8 cellular contexts compared by ENCODE assay signal in genomic region chr7:77796960-77797359, GRCh38. TPM values are rescaled to one million over a fixed set of nuclear protein-coding genes. Genes with fewer than 3 reads are reported as not detected.
A peak's percentile ranks its signal among the peaks of the same experiment; 100 is the strongest.
DNase-seq lines count a peak whose midpoint lies in the region; ATAC-seq and TF ChIP-seq lines count a peak whose summit lies in the region.

No MANE protein-coding gene starts in this region.

- intact Hi-C loops in A673 (cut with micrococcal nuclease; ENCODE audit: unreplicated experiment) (loop anchor here (10.0 kb wide), 1 partner anchor 138 kb away; no protein-coding TSS in a partner anchor), MCF 10A (cut with micrococcal nuclease) (loop anchor here (10.0 kb wide), 1 partner anchor 108 kb away; no protein-coding TSS in a partner anchor)

- peak overlapping the region; percentile 96 for H3K4me3 Mint-ChIP-seq in MCF 10A (ENCODE audit: unreplicated experiment)

- H3K27me3 Mint-ChIP-seq in MCF 10A (ENCODE audit: insufficient read depth, unreplicated experiment) = no peaks in the 10 kb centered on the region

- CTCF ChIA-PET in A673 (lab: Charles Lee) = no interaction called here
- CTCF ChIA-PET in HEK293 (lab: Yijun Ruan, JAX) = interaction anchor here (0.9 kb wide), 1 partner anchor 13 kb away, joined by 3 read pairs; no protein-coding TSS in a partner anchor
- CTCF ChIA-PET in MCF 10A (lab: Yijun Ruan, JAX) = interaction anchor here (0.7 to 3.0 kb wide), 5 partner anchors 11 to 145 kb away, joined by 3 to 14 read pairs (median 4); no protein-coding TSS in a partner anchor

- H3K36me3 ChIP-seq in A673 (ENCODE audit: insufficient read depth, low read length, poor library complexity, severe bottlenecking) = peaks cover 4% of the 10 kb centered on the region
- H3K36me3 ChIP-seq in HEK293 (ENCODE audit: control insufficient read depth in 2 of 2, insufficient read depth in 1 of 2, low read length in 2 of 2) = peaks cover 4% of the 10 kb centered on the region in 2 experiments; a peak in 2 of 3 replicates
- peaks cover 4 to 5% of the 10 kb centered on the region in 2 donors for H3K36me3 ChIP-seq in mucosa of rectum (ENCODE audit: control insufficient read depth in 2 of 2, insufficient read depth in 2 of 2, low read length in 2 of 2)

- H3K9me3 ChIP-seq in A673 (ENCODE audit: low read depth, low read length, poor library complexity, severe bottlenecking) (no peaks in the 10 kb centered on the region), HEK293 (ENCODE audit: control insufficient read depth, insufficient read depth, low read depth, low read length) (no peaks in the 10 kb centered on the region), mucosa of rectum (ENCODE audit: control insufficient read depth in 2 of 2, low read length in 2 of 2) (no peaks in the 10 kb centered on the region)

- H3K27ac ChIP-seq in A673 (ENCODE audit: low read depth, low read length, poor library complexity, severe bottlenecking) (no peak overlapping the region), HEK293 (ENCODE audit: extremely low read depth, low read depth, low read length) (no peak overlapping the region), mucosa of rectum (ENCODE audit: low read depth in 2 of 2, low read length in 2 of 2) (peak overlapping the region in 1 of 2 donors; percentile 6)

- DNase-seq in A673 (ENCODE audit: low spot score) (no peak), MCF 10A (ENCODE audit: unreplicated experiment) (peak; percentile 4), GOT3 (lab: John Stamatoyannopoulos, UW) (no peak), DMS 273 treated with DMSO at 0.1 percent for 48 hours (lab: John Stamatoyannopoulos, UW) (no peak), NCI-H187 (lab: John Stamatoyannopoulos, UW) (no peak)

- peaks cover 21% of the 10 kb centered on the region for H3K4me1 Mint-ChIP-seq in MCF 10A (ENCODE audit: insufficient read depth, unreplicated experiment)

- H3K9me3 Mint-ChIP-seq in MCF 10A (ENCODE audit: unreplicated experiment) = no peaks in the 10 kb centered on the region

- TF ChIP-seq CTCF in A673 (conservative IDR thresholded peaks at IDR 0.05; ENCODE audit: low read depth, low read length) = no peak
- no peak for TF ChIP-seq CTCF in HEK293 (tag by site-specific recombination; IDR thresholded peaks at IDR 0.05)
- no peak for TF ChIP-seq CTCF in MCF 10A (IDR thresholded peaks at IDR 0.05; ENCODE audit: unreplicated experiment)

- peak overlapping the region; percentile 94 for H3K27ac Mint-ChIP-seq in MCF 10A (ENCODE audit: low read depth, unreplicated experiment)

- no TSS peak for BruUV-seq in A673 (replicated peaks; lab: Mats Ljungman, UMichigan)
- BruUV-seq in MCF 10A (replicated peaks; lab: Mats Ljungman, UMichigan) = no TSS peak

- POLR2A ChIA-PET in A673 (lab: Charles Lee; ENCODE audit: low non-redundant PET) = no interaction called here
- POLR2A ChIA-PET in HEK293 (lab: Yijun Ruan, JAX) = no interaction called here
- POLR2A ChIA-PET in MCF 10A (lab: Yijun Ruan, JAX) = interaction anchor here (0.6 to 4.4 kb wide), 13 partner anchors 16 to 387 kb away, joined by 3 to 40 read pairs (median 4); partner anchors contain the start of gene RSBN1L

- peak overlapping the region; percentile 84 to 98 for H3K9ac ChIP-seq in mucosa of rectum (ENCODE audit: low read depth in 1 of 2, low read length in 2 of 2)

- H3K36me3 Mint-ChIP-seq in MCF 10A (ENCODE audit: insufficient read depth, unreplicated experiment) = peaks cover 15% of the 10 kb centered on the region

- no peak for ATAC-seq in GM18907 (IDR thresholded peaks at IDR 0.05; ENCODE audit: unreplicated experiment)

- H3K4me1 ChIP-seq in A673 (ENCODE audit: insufficient read depth, low read length, poor library complexity, severe bottlenecking) = peaks cover 13% of the 10 kb centered on the region
- H3K4me1 ChIP-seq in HEK293 (ENCODE audit: control insufficient read depth, insufficient read depth, low read length) = peaks cover 7% of the 10 kb centered on the region
- H3K4me1 ChIP-seq in mucosa of rectum (ENCODE audit: control insufficient read depth in 2 of 2, insufficient read depth in 2 of 2, low read length in 2 of 2) = peaks cover 23 to 32% of the 10 kb centered on the region in 2 donors

- peak overlapping the region; percentile 63 for H3K4me3 ChIP-seq in A673 (ENCODE audit: low read depth, low read length, poor library complexity, severe bottlenecking)
- H3K4me3 ChIP-seq in HEK293 (ENCODE audit: low read depth, low read length) = peak overlapping the region; percentile 91
- H3K4me3 ChIP-seq in mucosa of rectum (ENCODE audit: low read length in 2 of 2) = peak overlapping the region; percentile 91 to 99

- H3K27me3 ChIP-seq in A673 (replicated peaks; ENCODE audit: insufficient read depth, low read depth, low read length, poor library complexity) (no peaks in the 10 kb centered on the region), mucosa of rectum (ENCODE audit: control insufficient read depth in 2 of 2, insufficient read depth in 2 of 2, low read length in 2 of 2) (no peaks in the 10 kb centered on the region)

TF ChIP-seq in HEK293, 187 proteins besides CTCF, POLR2A, EP300 and RAD21 (continues in another document):
- TF ChIP-seq ZNF202 (tag by site-specific recombination; IDR thresholded peaks at IDR 0.05; ENCODE audit: borderline replicate concordance) (no peak), ZSCAN5A (tag by site-specific recombination; IDR thresholded peaks at IDR 0.05) (no peak), ZNF777 (tag by site-specific recombination; IDR thresholded peaks at IDR 0.05; ENCODE audit: borderline replicate concordance) (no peak), ELK4 (IDR thresholded peaks at IDR 0.05; ENCODE audit: borderline replicate concordance, low read depth, low read length) (no peak), ZNF501 (tag by site-specific recombination; IDR thresholded peaks at IDR 0.05) (no peak), ZNF830 (tag by site-specific recombination; IDR thresholded peaks at IDR 0.05; ENCODE audit: low read depth) (no peak), ZBTB26 (tag by site-specific recombination; optimal IDR thresholded peaks at IDR 0.05) (no peak), ZNF146 (tag by site-specific recombination; IDR thresholded peaks at IDR 0.05) (no peak), ZNF571 (tag by site-specific recombination; IDR thresholded peaks at IDR 0.05) (no peak), ZNF692 (tag by site-specific recombination; IDR thresholded peaks at IDR 0.05) (no peak), ZNF19 (tag by site-specific recombination; IDR thresholded peaks at IDR 0.05; ENCODE audit: low read depth) (no peak), ZNF791 (tag by site-specific recombination; IDR thresholded peaks at IDR 0.05) (no peak)

RNA-seq across cellular contexts. Expression of gene TMEM60, which starts 1.3 kb away (rescaled TPM):
- 13.4 and 14.8 TPM in 2 replicates for total RNA-seq in A673 (2021)
- total RNA-seq in MCF 10A (2022) = 7.1 and 11.6 TPM in 2 replicates

RNA-seq across cellular contexts. Expression of gene PHTF2, which starts 1.6 kb away (rescaled TPM):
- 34.4 and 36.6 TPM in 2 replicates for total RNA-seq in A673 (2021)
- total RNA-seq in MCF 10A (2022) = 12.6 and 16.0 TPM in 2 replicates
